8 cellular contexts compared by ENCODE assay signal in the genomic region with DNA sequence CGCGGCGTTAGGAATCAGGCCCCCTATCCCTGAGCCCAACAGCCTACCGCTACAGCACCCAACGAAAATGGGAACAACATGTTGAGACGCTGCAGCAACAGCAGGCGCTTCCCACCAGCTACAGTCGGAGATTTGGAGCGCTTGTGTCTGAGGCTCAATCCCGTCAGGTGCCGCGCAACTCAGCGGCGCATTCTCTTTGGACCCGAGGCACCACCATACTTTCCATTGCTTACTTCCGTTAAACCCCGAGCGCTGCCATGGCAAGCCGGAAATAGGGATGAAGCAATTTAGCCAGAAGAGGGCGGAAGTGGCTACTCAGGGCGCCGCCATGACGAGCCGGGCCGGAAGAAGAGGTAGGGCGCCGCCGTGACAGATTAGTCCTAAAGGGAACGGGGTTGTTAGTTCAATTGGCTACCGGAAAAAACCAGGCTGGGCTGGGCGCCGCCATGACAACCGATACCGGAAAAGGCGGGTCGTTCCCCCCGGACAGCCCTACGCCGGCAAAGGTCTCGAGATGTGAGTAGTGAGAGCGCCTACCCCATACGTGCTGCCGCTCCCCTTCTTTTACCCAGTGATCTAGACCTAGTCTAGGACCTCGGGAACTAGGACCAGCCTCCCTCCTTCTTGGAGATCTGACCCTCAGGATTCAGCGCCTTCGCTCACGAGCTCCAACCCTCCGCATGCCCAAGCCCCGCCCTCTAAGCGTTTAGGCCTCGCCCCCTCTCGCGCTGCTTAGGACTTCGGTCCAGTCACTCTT. TPM values are rescaled to one million over a fixed set of nuclear protein-coding genes. Genes with fewer than 3 reads are reported as not detected.
A peak's percentile ranks its signal among the peaks of the same experiment; 100 is the strongest.
DNase-seq lines count a peak whose midpoint lies in the region; ATAC-seq and TF ChIP-seq lines count a peak whose summit lies in the region.

A gene with protein sequence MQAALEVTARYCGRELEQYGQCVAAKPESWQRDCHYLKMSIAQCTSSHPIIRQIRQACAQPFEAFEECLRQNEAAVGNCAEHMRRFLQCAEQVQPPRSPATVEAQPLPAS (plus strand): TSS at position 476 of the 757 bp plus-strand sequence. CDS start 39 bp downstream, at position 515.

- no peak for TF ChIP-seq CTCF in astrocyte of the cerebellum (IDR thresholded peaks at IDR 0.05; ENCODE audit: low read depth, low read length, missing control alignments)
- peak in 1 of 3 experiments; percentile 11 for TF ChIP-seq CTCF in vagina (IDR thresholded peaks at IDR 0.05)

- peak within 1 kb of the TSS; percentile 66 for H3K9ac ChIP-seq in rectal smooth muscle tissue (ENCODE audit: low read length)

- in situ Hi-C loops in astrocyte of the cerebellum (cut with HindIII; ENCODE audit: low sequenced_read_pairs), result no loop called here

- DNase-seq in NCI-H2029 treated with DMSO at 0.1 percent for 48 hours (lab: John Stamatoyannopoulos, UW), result peak; percentile 86
- DNase-seq in T1000 (lab: John Stamatoyannopoulos, UW), result peak; percentile 87
- DNase-seq in astrocyte of the cerebellum (ENCODE audit: low read depth), result peak; percentile 91
- peak; percentile 92 for DNase-seq in hepatic stellate cell (ENCODE audit: low spot score)
- DNase-seq in vagina (ENCODE audit: extremely low spot score in 2 of 2), result peak; percentile 97 to 98

- no peaks in the 10 kb centered on the region for H3K9me3 ChIP-seq in vagina

- H3K4me3 ChIP-seq in astrocyte of the cerebellum (ENCODE audit: low read depth, low read length), result peak within 1 kb of the TSS; percentile 68
- peak within 1 kb of the TSS; percentile 79 for H3K4me3 ChIP-seq in rectal smooth muscle tissue (ENCODE audit: low read length)
- peak within 1 kb of the TSS; percentile 60 to 64 for H3K4me3 ChIP-seq in vagina

- H3K36me3 ChIP-seq in rectal smooth muscle tissue (ENCODE audit: control insufficient read depth, insufficient read depth, low read length), result peaks cover 13% of the 10 kb centered on the region
- H3K36me3 ChIP-seq in vagina, result no peaks in the 10 kb centered on the region

- ATAC-seq in GM18505 (IDR thresholded peaks at IDR 0.05; ENCODE audit: unreplicated experiment) (peak; percentile 81), HG02970 (IDR thresholded peaks at IDR 0.05; ENCODE audit: low FRiP score, unreplicated experiment) (peak; percentile 86)

- TF ChIP-seq POLR2A in GM18505 (IDR thresholded peaks at IDR 0.05; ENCODE audit: borderline replicate concordance, extremely low read depth, insufficient read depth, insufficient read length) (peak; percentile 86), vagina (IDR thresholded peaks at IDR 0.05) (peak in 1 of 2 donors; percentile 4)

- intact Hi-C loops in vagina (cut with DNase I), result loop anchor here (10.0 kb wide), 1 partner anchor 100 kb away; a partner anchor contains a TSS

- peaks cover 8% of the 10 kb centered on the region for H3K4me1 ChIP-seq in rectal smooth muscle tissue (ENCODE audit: control insufficient read depth, insufficient read depth, low read length)
- H3K4me1 ChIP-seq in vagina, result peaks cover 29% of the 10 kb centered on the region

- H3K27me3 ChIP-seq in rectal smooth muscle tissue (ENCODE audit: control insufficient read depth, insufficient read depth, low read length) (no peaks in the 10 kb centered on the region), vagina (no peaks in the 10 kb centered on the region)

- H3K27ac ChIP-seq in rectal smooth muscle tissue (ENCODE audit: low read depth, low read length), result peak within 1 kb of the TSS; percentile 93
- H3K27ac ChIP-seq in vagina, result peak within 1 kb of the TSS; percentile 83

RNA-seq across cellular contexts. Expression of the gene that starts here (rescaled TPM):
- 30.7 TPM for total RNA-seq in vagina

Comparison
In these comparisons a context has a peak if more than half of its experiments do, and no peak if none do; other contexts are left out.
1. Peak in every context shown above with its lines: DNase-seq, ATAC-seq, H3K4me3 ChIP-seq and H3K27ac ChIP-seq.